In genomic region chr11:11772865-11773515, GRCh38 we compare ENCODE assay signal across 30 cellular contexts.
"Had no signal": no experiment of that assay in that cellular context is flagged by ENCODE, and none has a peak within 500 bp of the region (broad histone marks: within the 10 kb centered on the region; RNA-seq: fewer than 3 reads in every experiment).

No MANE protein-coding gene starts in this region.

- H3K4me2 ChIP-seq: SK-N-SH had no signal

- H3K36me3 ChIP-seq: MG63, Peyer's patch, SJSA1 had no signal

- H3K9me3 ChIP-seq: MG63, Peyer's patch, SJSA1, SK-N-SH had no signal

- H3K9me2 ChIP-seq: SK-N-SH had no signal

- H3K4me1 ChIP-seq: Peyer's patch, SJSA1 had no signal

- DNase-seq: Kasumi-1; KBM-7; MG63; MV-4-11; NCI-H1092; NCI-H1105; NCI-H1417 treated with DMSO at 0.1 percent for 48 hours; NCI-H1436 treated with DMSO at 0.1 percent for 48 hours; NCI-H1694 treated with DMSO at 0.1 percent for 48 hours; NCI-H187 treated with DMSO at 0.1 percent for 48 hours; NCI-H2029; NCI-H2081; NCI-H2171; NCI-H226; NCI-H446 treated with DMSO at 0.1 percent for 48 hours; NCI-H510A; NCI-H524; NCI-H526; NCI-H774; NK-92 treated with Interleukin-12 subunit alpha and Interleukin-12 subunit beta, amount 100 ng/mL, for 24 hours; OCI-M1; PC-3; Peyer's patch; Right ventricle myocardium superior; RPMI8226; SHP77 treated with DMSO at 0.1 percent for 48 hours; SK-N-SH; SW 1271; T-helper 1 cell had no signal

- H3K27ac ChIP-seq: Peyer's patch, SJSA1 had no signal

- H3K9ac ChIP-seq: SK-N-SH had no signal

- ATAC-seq: PC-3 had no signal

- H3K4me3 ChIP-seq: MG63, Peyer's patch, SJSA1 had no signal

- H3K27me3 ChIP-seq: MG63, Peyer's patch had no signal
